ENCODE assay signal across 10 cellular contexts in the genomic region with DNA sequence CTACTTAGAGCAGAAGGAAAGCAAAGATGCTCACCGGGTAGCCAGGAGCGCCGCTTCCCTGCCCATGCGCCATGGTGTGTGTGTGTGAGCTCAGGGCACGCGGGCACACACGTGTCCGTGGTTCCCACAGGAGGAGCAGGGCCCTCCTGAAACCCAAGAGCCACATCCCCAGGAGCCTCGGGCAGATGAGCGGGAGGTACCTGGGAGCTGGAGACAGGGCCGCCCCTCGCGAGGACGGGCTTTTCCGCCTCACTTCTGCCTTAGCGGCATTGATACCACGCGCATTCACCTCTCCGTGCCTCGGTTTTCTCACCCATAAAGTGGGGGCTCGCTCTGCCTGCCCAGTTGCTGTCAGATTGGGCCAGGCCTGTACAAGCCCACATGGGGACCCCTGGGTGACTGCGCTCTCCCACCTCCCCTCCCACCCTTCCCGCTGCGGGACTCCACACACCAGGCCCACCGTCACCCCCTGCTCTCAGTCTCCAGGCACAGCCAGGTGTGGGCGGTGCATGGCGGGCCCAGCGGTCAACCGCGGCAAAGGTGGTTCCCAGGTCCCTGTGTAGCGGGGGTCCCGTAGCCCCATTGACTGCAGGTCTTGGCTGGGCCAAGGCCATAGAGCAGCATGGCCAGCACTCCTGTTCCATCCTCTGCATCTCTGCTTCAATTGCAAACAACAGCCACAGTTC.
DNase-seq lines count a peak whose midpoint lies in the region; ATAC-seq and TF ChIP-seq lines count a peak whose summit lies in the region.
"Had no signal": no experiment of that assay in that cellular context is flagged by ENCODE, and none has a peak within 500 bp of the region (broad histone marks: within the 10 kb centered on the region; RNA-seq: fewer than 3 reads in every experiment).

No MANE protein-coding gene starts in this region.

- no peaks in the 10 kb centered on the region for H3F3A ChIP-seq in Loucy (ENCODE audit: low read depth)

- H3K9ac ChIP-seq in DND-41 (ENCODE audit: low read depth, low read length) (peak overlapping the region; percentile 60; the same call in 1 of the 2 replicates), Loucy (ENCODE audit: low read depth, low read length, poor library complexity, severe bottlenecking) (peak overlapping the region; percentile 68), colonic mucosa (ENCODE audit: low read depth in 2 of 2, low read length in 2 of 2) (no peak overlapping the region)

- H3K9me2 ChIP-seq in Loucy (replicated peaks; ENCODE audit: low read depth, low read length) = no peaks in the 10 kb centered on the region

- 91 to 95% (median 93%) methylated on average over 32 of the region's 32 CpGs for WGBS in psoas muscle, 3 donors
- WGBS in body of pancreas, 2 donors = 95 to 97% methylated on average over 12 to 30 of the region's 32 CpGs

- intact Hi-C loops in psoas muscle (cut with DNase I) (no loop called here), colonic mucosa (cut with DNase I) (no loop called here), body of pancreas (cut with DNase I) (no loop called here)

- H3K4me3 ChIP-seq in DND-41 (ENCODE audit: low read depth in 1 of 2, low read length in 2 of 2) = peak overlapping the region in 1 of 2 experiments; percentile 54; a peak in 1 of 4 replicates
- peak overlapping the region; percentile 73 for H3K4me3 ChIP-seq in Loucy (ENCODE audit: low read length, poor library complexity, severe bottlenecking)
- H3K4me3 ChIP-seq in psoas muscle = peak overlapping the region; percentile 57
- H3K4me3 ChIP-seq in colonic mucosa = no peak overlapping the region
- H3K4me3 ChIP-seq in body of pancreas = no peak overlapping the region

- H3K4me1 ChIP-seq in DND-41 (ENCODE audit: insufficient read depth, low read length) = peaks cover 42% of the 10 kb centered on the region
- peaks cover 39% of the 10 kb centered on the region for H3K4me1 ChIP-seq in Loucy (ENCODE audit: insufficient read depth, low read length, poor library complexity, severe bottlenecking)
- H3K4me1 ChIP-seq in psoas muscle = peaks cover 15% of the 10 kb centered on the region
- no peaks in the 10 kb centered on the region for H3K4me1 ChIP-seq in colonic mucosa
- H3K4me1 ChIP-seq in body of pancreas = no peaks in the 10 kb centered on the region

- H3K9me3 ChIP-seq in DND-41 (ENCODE audit: insufficient read depth, low read length, severe bottlenecking) (no peaks in the 10 kb centered on the region), Loucy (ENCODE audit: insufficient read depth, low read depth, low read length) (no peaks in the 10 kb centered on the region), psoas muscle (no peaks in the 10 kb centered on the region), colonic mucosa (no peaks in the 10 kb centered on the region), body of pancreas (no peaks in the 10 kb centered on the region)

- DNase-seq in DND-41 (no peak), psoas muscle (peak in 1 of 2 donors; percentile 48), colonic mucosa (no peak), body of pancreas (no peak)
- DNase-seq: Calu3, NCI-H226 had no signal

- TF ChIP-seq CTCF in DND-41 (IDR thresholded peaks at IDR 0.05; ENCODE audit: borderline replicate concordance, extremely low read depth, low read length, poor library complexity, severe bottlenecking) (no peak), Loucy (conservative IDR thresholded peaks at IDR 0.05; ENCODE audit: low read length) (no peak), psoas muscle (IDR thresholded peaks at IDR 0.05) (no peak), colonic mucosa (IDR thresholded peaks at IDR 0.05) (no peak), body of pancreas (IDR thresholded peaks at IDR 0.05) (no peak)

- no peak for TF ChIP-seq POLR2A in body of pancreas (IDR thresholded peaks at IDR 0.05)

- H4K20me1 ChIP-seq in DND-41 (ENCODE audit: insufficient read depth, low read length) = no peaks in the 10 kb centered on the region
- no peaks in the 10 kb centered on the region for H4K20me1 ChIP-seq in Loucy (ENCODE audit: insufficient read depth, low read length, poor library complexity, severe bottlenecking)

- no peaks in the 10 kb centered on the region for H3K79me2 ChIP-seq in DND-41 (ENCODE audit: insufficient read depth, low read length)
- no peaks in the 10 kb centered on the region; the same call in 1 of the 2 replicates for H3K79me2 ChIP-seq in Loucy (ENCODE audit: insufficient read depth, low read length)

- H2AFZ ChIP-seq in DND-41 (ENCODE audit: low read depth, low read length) (no peak overlapping the region), Loucy (ENCODE audit: low read length) (no peak overlapping the region)

- H3K27ac ChIP-seq in DND-41 (ENCODE audit: low read length) (peak overlapping the region; percentile 46), cingulate gyrus (ENCODE audit: low read depth, low read length) (peak overlapping the region; percentile 72), psoas muscle (peak overlapping the region; percentile 91), colonic mucosa (no peak overlapping the region), body of pancreas (no peak overlapping the region)

- H3K4me2 ChIP-seq in DND-41 (ENCODE audit: insufficient read depth, low read length) (peak overlapping the region; percentile 75), Loucy (ENCODE audit: low read depth, low read length, poor library complexity, severe bottlenecking) (peak overlapping the region; percentile 88)

- ATAC-seq in DND-41 (ENCODE audit: insufficient read depth, low read depth) (no peak), psoas muscle (peak in 1 of 4 donors; percentile 1), GM18907 (IDR thresholded peaks at IDR 0.05; ENCODE audit: unreplicated experiment) (no peak), body of pancreas (no peak)
- ATAC-seq: HCT116 had no signal

- H3K36me3 ChIP-seq in DND-41 (ENCODE audit: insufficient read depth, low read length) (no peaks in the 10 kb centered on the region), Loucy (ENCODE audit: insufficient read depth, low read length) (no peaks in the 10 kb centered on the region), psoas muscle (ENCODE audit: insufficient read depth in 1 of 2, low read depth in 1 of 2) (no peaks in the 10 kb centered on the region), colonic mucosa (no peaks in the 10 kb centered on the region), body of pancreas (replicated peaks in 1 of 2; ENCODE audit: insufficient read depth in 1 of 2, low read depth in 2 of 2) (no peaks in the 10 kb centered on the region)

- H3K27me3 ChIP-seq in DND-41 (ENCODE audit: insufficient read depth, low read length, poor library complexity) (no peaks in the 10 kb centered on the region), Loucy (ENCODE audit: insufficient read depth, low read length, poor library complexity, severe bottlenecking) (no peaks in the 10 kb centered on the region), psoas muscle (ENCODE audit: insufficient read depth in 3 of 3, low read length in 2 of 3) (peaks cover 0 to 6% (median 2%) of the 10 kb centered on the region in 3 donors), colonic mucosa (no peaks in the 10 kb centered on the region), body of pancreas (no peaks in the 10 kb centered on the region)

Comparison
In these comparisons a context has a peak if more than half of its experiments do, and no peak if none do; other contexts are left out.
1. H3K27ac ChIP-seq: peak in DND-41 (single experiment), cingulate gyrus (single experiment) and psoas muscle (single experiment); none in colonic mucosa (single experiment) and body of pancreas (0 of 4).
2. H3K4me3 ChIP-seq: peak in Loucy (single experiment) and psoas muscle (single experiment); none in colonic mucosa (single experiment) and body of pancreas (0 of 2).
3. H3K9ac ChIP-seq: peak in DND-41 (single experiment) and Loucy (single experiment); none in colonic mucosa (0 of 2).